Comparison of ENCODE assay signal across 29 cellular contexts in the genomic region with DNA sequence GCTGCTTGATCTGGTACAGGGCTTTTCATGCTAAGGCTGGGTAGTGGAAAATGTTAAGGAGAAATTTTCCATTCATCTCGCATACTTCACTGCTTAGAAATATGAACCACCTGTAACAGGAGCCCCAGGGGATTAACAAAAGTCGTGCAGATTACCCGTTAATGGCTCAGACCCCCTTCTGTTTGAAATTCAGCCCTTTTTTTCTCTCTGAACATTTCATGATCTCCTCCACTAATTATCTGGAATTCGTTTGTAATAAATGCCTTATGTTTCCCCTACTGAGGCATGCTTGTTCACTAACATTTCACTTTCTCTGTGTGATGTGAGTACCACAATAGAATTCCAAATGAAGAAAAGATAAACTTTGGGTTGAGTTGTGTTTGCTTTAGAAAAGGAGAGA.
DNase-seq lines count a peak whose midpoint lies in the region; TF ChIP-seq lines count a peak whose summit lies in the region.
"Had no signal": no experiment of that assay in that cellular context is flagged by ENCODE, and none has a peak within 500 bp of the region (broad histone marks: within the 10 kb centered on the region; RNA-seq: fewer than 3 reads in every experiment).

No MANE protein-coding gene starts in this region.

- H4K8ac ChIP-seq in mesenchymal stem cell (ENCODE audit: low read length) = no peak overlapping the region

- H3K4me1 ChIP-seq in neural progenitor cell (peaks cover 15% of the 10 kb centered on the region), mesenchymal stem cell (ENCODE audit: control insufficient read depth, insufficient read depth, low read depth, low read length) (no peaks in the 10 kb centered on the region)
- H3K4me1 ChIP-seq: prostate gland had no signal

- no peaks in the 10 kb centered on the region for H3K36me3 Mint-ChIP-seq in neural progenitor cell
- H3K36me3 Mint-ChIP-seq in activated CD4-positive, alpha-beta memory T cell treated with anti-CD3 and anti-CD28 coated beads, Interleukin-2, amount 10 ng/mL, durations not matched to agents 7 days and 5 days (ENCODE audit: low read depth) = no peaks in the 10 kb centered on the region
- H3K36me3 Mint-ChIP-seq: activated CD4-positive, alpha-beta memory T cell treated with anti-CD3 and anti-CD28 coated beads for 36 hours; CD14-positive monocyte had no signal

- H2AFZ ChIP-seq in neural progenitor cell (replicated peaks) (no peak overlapping the region), mesenchymal stem cell (ENCODE audit: low read depth, low read length) (no peak overlapping the region)

- H3K27me3 Mint-ChIP-seq in neural progenitor cell (ENCODE audit: insufficient read depth, low read depth) = peaks cover 2% of the 10 kb centered on the region
- H3K27me3 Mint-ChIP-seq in activated CD4-positive, alpha-beta memory T cell treated with anti-CD3 and anti-CD28 coated beads, Interleukin-2, amount 10 ng/mL, durations not matched to agents 7 days and 5 days = no peaks in the 10 kb centered on the region
- H3K27me3 Mint-ChIP-seq: activated B cell treated with CpG ODN at 0.5 μM for 24 hours; activated CD4-positive, alpha-beta memory T cell treated with anti-CD3 and anti-CD28 coated beads for 36 hours had no signal

- 53% methylated on average over 3 of the region's 4 CpGs for WGBS in mesenchymal stem cell

- H2BK5ac ChIP-seq in mesenchymal stem cell (ENCODE audit: low read depth, low read length, poor library complexity, severe bottlenecking) = no peak overlapping the region

- H2BK15ac ChIP-seq in mesenchymal stem cell (ENCODE audit: low read depth, poor library complexity, severe bottlenecking) = no peak overlapping the region

- H3K4me2 ChIP-seq in neural progenitor cell (peak overlapping the region; percentile 18), mesenchymal stem cell (ENCODE audit: low read length, poor library complexity, severe bottlenecking) (no peak overlapping the region)

- H2BK12ac ChIP-seq in mesenchymal stem cell (ENCODE audit: low read length in 2 of 2) = no peak overlapping the region

- DNase-seq in HEK293T (ENCODE audit: extremely low spot score) (peak; percentile 52), NCI-H2171 (lab: John Stamatoyannopoulos, UW) (peak; percentile 47), cerebellar cortex (ENCODE audit: low spot score) (peak; percentile 49), neural progenitor cell (ENCODE audit: low spot score) (peak; percentile 18), mesenchymal stem cell (no peak), ecto neural progenitor cell (ENCODE audit: low spot score) (no peak), NCI-H1436 (lab: John Stamatoyannopoulos, UW) (no peak)
- no peak for DNase-seq in activated CD4-positive, alpha-beta memory T cell treated with anti-CD3 and anti-CD28 coated beads, Interleukin-2, amount 10 ng/mL, durations not matched to agents 7 days and 5 days
- DNase-seq: activated B cell treated with CpG ODN at 0.5 μM for 24 hours; activated CD4-positive, alpha-beta memory T cell treated with anti-CD3 and anti-CD28 coated beads for 36 hours; activated gamma-delta T cell; brain microvascular endothelial cell; endodermal cell; esophagus squamous epithelium; glutamatergic neuron; H9; kidney glomerular epithelial cell; NCI-H1048; NCI-H774; SHP77; stimulated activated naive CD8-positive, alpha-beta T cell treated with anti-CD3 and anti-CD28 coated beads, Interleukin-15, amount 100 ng/mL, for 72 hours; SW 1271; T1000; tibial artery had no signal

- POLR2A ChIA-PET in HEK293T (lab: Yijun Ruan, JAX) = no interaction called here
- POLR2A ChIA-PET in activated CD4-positive, alpha-beta memory T cell treated with anti-CD3 and anti-CD28 coated beads, Interleukin-2, amount 10 ng/mL, durations not matched to agents 7 days and 5 days (lab: Charles Lee) = no interaction called here

- no peak overlapping the region for H3K4ac ChIP-seq in mesenchymal stem cell (ENCODE audit: low read depth in 1 of 2, low read length in 2 of 2)

- no peaks in the 10 kb centered on the region for H3K79me2 ChIP-seq in neural progenitor cell (ENCODE audit: low read depth)

- H3K9me3 ChIP-seq in neural progenitor cell (ENCODE audit: low read depth) (no peaks in the 10 kb centered on the region), mesenchymal stem cell (ENCODE audit: control insufficient read depth, low read length) (no peaks in the 10 kb centered on the region)
- H3K9me3 ChIP-seq: esophagus squamous epithelium, neutrophil, prostate gland, tibial artery had no signal

- no peak for TF ChIP-seq CTCF in neural progenitor cell (IDR thresholded peaks at IDR 0.05)

- peaks cover 36% of the 10 kb centered on the region for H3K4me1 Mint-ChIP-seq in neural progenitor cell
- H3K4me1 Mint-ChIP-seq in activated CD4-positive, alpha-beta memory T cell treated with anti-CD3 and anti-CD28 coated beads, Interleukin-2, amount 10 ng/mL, durations not matched to agents 7 days and 5 days = no peaks in the 10 kb centered on the region
- H3K4me1 Mint-ChIP-seq: activated B cell treated with CpG ODN at 0.5 μM for 24 hours; CD14-positive monocyte; stimulated activated naive CD8-positive, alpha-beta T cell treated with anti-CD3 and anti-CD28 coated beads, Interleukin-15, amount 100 ng/mL, for 72 hours had no signal

- CTCF ChIA-PET in HEK293T (lab: Yijun Ruan, JAX) = no interaction called here
- CTCF ChIA-PET in activated CD4-positive, alpha-beta memory T cell treated with anti-CD3 and anti-CD28 coated beads, Interleukin-2, amount 10 ng/mL, durations not matched to agents 7 days and 5 days (lab: Charles Lee) = no interaction called here

- H3F3A ChIP-seq in neural progenitor cell (ENCODE audit: low read depth) = no peaks in the 10 kb centered on the region

- peak overlapping the region; percentile 81 for H3K27ac Mint-ChIP-seq in neural progenitor cell
- H3K27ac Mint-ChIP-seq in activated CD4-positive, alpha-beta memory T cell treated with anti-CD3 and anti-CD28 coated beads, Interleukin-2, amount 10 ng/mL, durations not matched to agents 7 days and 5 days = no peak overlapping the region
- H3K27ac Mint-ChIP-seq: activated B cell treated with CpG ODN at 0.5 μM for 24 hours; activated CD4-positive, alpha-beta memory T cell treated with anti-CD3 and anti-CD28 coated beads for 36 hours; CD14-positive monocyte; endodermal cell; H9; stimulated activated naive CD8-positive, alpha-beta T cell treated with anti-CD3 and anti-CD28 coated beads, Interleukin-15, amount 100 ng/mL, for 72 hours had no signal

- H3K18ac ChIP-seq in mesenchymal stem cell (ENCODE audit: low read depth in 1 of 2, low read length in 2 of 2) = no peak overlapping the region

- no peaks in the 10 kb centered on the region for H4K20me1 ChIP-seq in neural progenitor cell (ENCODE audit: low read depth)

- no peak overlapping the region for H3K14ac ChIP-seq in mesenchymal stem cell (ENCODE audit: low read length in 2 of 2)

- H3K4me3 ChIP-seq in neural progenitor cell = no peak overlapping the region
- no peak overlapping the region for H3K4me3 ChIP-seq in mesenchymal stem cell (ENCODE audit: insufficient read depth in 1 of 2, low read depth in 1 of 2, low read length in 2 of 2)
- H3K4me3 ChIP-seq: esophagus squamous epithelium, lung, prostate gland, tibial artery had no signal

- H3K27ac ChIP-seq in neural progenitor cell (no peak overlapping the region), mesenchymal stem cell (ENCODE audit: low read length, poor library complexity, severe bottlenecking) (no peak overlapping the region)
- H3K27ac ChIP-seq: brain microvascular endothelial cell, esophagus squamous epithelium, HL-60, neutrophil, prostate gland, tibial artery had no signal

- H2BK120ac ChIP-seq in mesenchymal stem cell (ENCODE audit: low read depth, low read length) = no peak overlapping the region

- H3K36me3 ChIP-seq in neural progenitor cell = no peaks in the 10 kb centered on the region
- no peaks in the 10 kb centered on the region for H3K36me3 ChIP-seq in mesenchymal stem cell (ENCODE audit: control insufficient read depth in 1 of 2, insufficient read depth in 2 of 2, low read depth in 1 of 2, low read length in 2 of 2)
- H3K36me3 ChIP-seq: brain microvascular endothelial cell, esophagus squamous epithelium, neutrophil, prostate gland, tibial artery had no signal

- no peak overlapping the region for H3K9ac ChIP-seq in neural progenitor cell
- no peak overlapping the region for H3K9ac ChIP-seq in mesenchymal stem cell (ENCODE audit: low read length)

- no peak overlapping the region for H4K91ac ChIP-seq in mesenchymal stem cell (ENCODE audit: low read length)

- H3K9me3 Mint-ChIP-seq in neural progenitor cell = peaks cover 2% of the 10 kb centered on the region
- no peaks in the 10 kb centered on the region for H3K9me3 Mint-ChIP-seq in activated CD4-positive, alpha-beta memory T cell treated with anti-CD3 and anti-CD28 coated beads, Interleukin-2, amount 10 ng/mL, durations not matched to agents 7 days and 5 days
- H3K9me3 Mint-ChIP-seq: activated B cell treated with CpG ODN at 0.5 μM for 24 hours; activated CD4-positive, alpha-beta memory T cell treated with anti-CD3 and anti-CD28 coated beads for 36 hours; endodermal cell; H9; stimulated activated naive CD8-positive, alpha-beta T cell treated with anti-CD3 and anti-CD28 coated beads, Interleukin-15, amount 100 ng/mL, for 72 hours had no signal

- no peak overlapping the region for H2AK5ac ChIP-seq in mesenchymal stem cell (ENCODE audit: low read length, severe bottlenecking)

- no peak overlapping the region for H3K4me3 Mint-ChIP-seq in neural progenitor cell
- no peak overlapping the region for H3K4me3 Mint-ChIP-seq in activated CD4-positive, alpha-beta memory T cell treated with anti-CD3 and anti-CD28 coated beads, Interleukin-2, amount 10 ng/mL, durations not matched to agents 7 days and 5 days
- H3K4me3 Mint-ChIP-seq: activated B cell treated with CpG ODN at 0.5 μM for 24 hours; activated CD4-positive, alpha-beta memory T cell treated with anti-CD3 and anti-CD28 coated beads for 36 hours; CD14-positive monocyte; endodermal cell; H9; stimulated activated naive CD8-positive, alpha-beta T cell treated with anti-CD3 and anti-CD28 coated beads, Interleukin-15, amount 100 ng/mL, for 72 hours had no signal

- H3K79me1 ChIP-seq in mesenchymal stem cell (replicated peaks; ENCODE audit: low read length, poor library complexity, severe bottlenecking) = no peaks in the 10 kb centered on the region

- H3K27me3 ChIP-seq in neural progenitor cell (no peaks in the 10 kb centered on the region), mesenchymal stem cell (ENCODE audit: control insufficient read depth in 1 of 2, insufficient read depth in 1 of 2, low read length in 2 of 2) (no peaks in the 10 kb centered on the region)
- H3K27me3 ChIP-seq: brain microvascular endothelial cell, esophagus squamous epithelium, neutrophil, tibial artery had no signal

- H3K23ac ChIP-seq in mesenchymal stem cell (ENCODE audit: low read length in 2 of 2) = no peak overlapping the region

TF ChIP-seq in HEK293T, 16 proteins besides CTCF, POLR2A, EP300 and RAD21:
- TF ChIP-seq FOXK2 (IDR thresholded peaks at IDR 0.05) (no peak), FOXM1 (IDR thresholded peaks at IDR 0.05; ENCODE audit: borderline replicate concordance) (no peak), ARNT (IDR thresholded peaks at IDR 0.05) (peak; percentile 83), ZNF384 (IDR thresholded peaks at IDR 0.05) (peak; percentile 46; the same call in 1 of the 2 replicates), HDGF (IDR thresholded peaks at IDR 0.05; ENCODE audit: borderline replicate concordance) (no peak)

Comparison
In these comparisons a context has a peak if more than half of its experiments do, and no peak if none do; other contexts are left out.
1. DNase-seq: peak in HEK293T (single experiment), NCI-H2171 (single experiment), cerebellar cortex (single experiment) and neural progenitor cell (single experiment); none in mesenchymal stem cell (single experiment), ecto neural progenitor cell (single experiment), activated CD4-positive, alpha-beta memory T cell treated with anti-CD3 and anti-CD28 coated beads, Interleukin-2, amount 10 ng/mL, durations not matched to agents 7 days and 5 days (single experiment) and NCI-H1436 (single experiment).